In the genomic region with DNA sequence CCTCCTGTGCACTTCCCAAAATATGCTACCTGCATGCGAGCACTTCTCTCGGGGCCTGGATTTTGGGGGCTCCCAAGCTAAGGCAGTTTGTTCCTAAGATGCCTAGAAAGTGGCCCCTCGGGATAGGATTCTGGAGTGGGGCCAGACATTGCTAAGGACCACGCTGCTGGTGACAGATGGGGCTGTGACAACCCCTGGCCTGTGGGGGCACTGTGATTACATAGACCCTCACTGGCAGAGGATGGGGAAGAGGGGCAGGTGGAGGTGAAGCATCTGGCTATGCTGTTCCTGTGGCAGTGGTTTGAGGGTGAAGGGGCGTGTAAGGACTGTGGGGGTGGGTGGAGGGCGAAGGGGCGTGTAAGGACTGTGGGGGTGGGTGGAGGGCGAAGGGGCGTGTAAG, we compare ENCODE assay signal across 27 cellular contexts.
DNase-seq lines count a peak whose midpoint lies in the region; TF ChIP-seq lines count a peak whose summit lies in the region.
"Had no signal": no experiment of that assay in that cellular context is flagged by ENCODE, and none has a peak within 500 bp of the region (broad histone marks: within the 10 kb centered on the region; RNA-seq: fewer than 3 reads in every experiment).

No MANE protein-coding gene starts in this region.

- H2AK5ac ChIP-seq in mesenchymal stem cell (ENCODE audit: low read length, severe bottlenecking): no peak overlapping the region

- H3K27me3 ChIP-seq in GM06990 (replicated peaks; ENCODE audit: control insufficient read depth, insufficient read depth, low read length) (no peaks in the 10 kb centered on the region; the same call in 1 of the 2 replicates), Karpas-422 (ENCODE audit: low read length) (no peaks in the 10 kb centered on the region), fibroblast of lung (ENCODE audit: control insufficient read depth, insufficient read depth, low read length) (no peaks in the 10 kb centered on the region), mesenchymal stem cell (ENCODE audit: control insufficient read depth in 1 of 2, insufficient read depth in 1 of 2, low read length in 2 of 2) (peaks cover 43 to 61% of the 10 kb centered on the region in 2 experiments)
- H3K27me3 ChIP-seq: brain microvascular endothelial cell, ovary had no signal

- H3K4me1 ChIP-seq in Karpas-422 (ENCODE audit: low read length) (no peaks in the 10 kb centered on the region), fibroblast of lung (ENCODE audit: control insufficient read depth, extremely low read depth, insufficient read depth, low read length) (peaks cover 8% of the 10 kb centered on the region), mesenchymal stem cell (ENCODE audit: control insufficient read depth, insufficient read depth, low read depth, low read length) (peaks cover 17% of the 10 kb centered on the region)
- H3K4me1 ChIP-seq: transverse colon had no signal

- H3K9me3 ChIP-seq in Karpas-422 (ENCODE audit: low read length): no peaks in the 10 kb centered on the region
- no peaks in the 10 kb centered on the region for H3K9me3 ChIP-seq in fibroblast of lung (ENCODE audit: control insufficient read depth, insufficient read depth, low read depth, low read length)
- no peaks in the 10 kb centered on the region for H3K9me3 ChIP-seq in mesenchymal stem cell (ENCODE audit: control insufficient read depth, low read length)
- H3K9me3 ChIP-seq: ovary, transverse colon had no signal

- H3K14ac ChIP-seq in mesenchymal stem cell (ENCODE audit: low read length in 2 of 2): no peak overlapping the region

- TF ChIP-seq CTCF in GM06990 (IDR thresholded peaks at IDR 0.05; ENCODE audit: insufficient read depth, low read length, poor library complexity, severe bottlenecking): peak; percentile 22
- TF ChIP-seq CTCF in fibroblast of lung (conservative IDR thresholded peaks at IDR 0.05 in 1 of 2, IDR thresholded peaks at IDR 0.05 in 1 of 2; ENCODE audit: low read depth in 1 of 2, low read length in 2 of 2): no peak

- H3K23ac ChIP-seq in mesenchymal stem cell (ENCODE audit: low read length in 2 of 2): no peak overlapping the region

- H3K79me1 ChIP-seq in mesenchymal stem cell (replicated peaks; ENCODE audit: low read length, poor library complexity, severe bottlenecking): no peaks in the 10 kb centered on the region

- H4K8ac ChIP-seq in mesenchymal stem cell (ENCODE audit: low read length): no peak overlapping the region

- H3K9me2 ChIP-seq in Karpas-422 (replicated peaks; ENCODE audit: insufficient read depth, low read length): no peaks in the 10 kb centered on the region

- H2AFZ ChIP-seq in Karpas-422 (ENCODE audit: low read length) (no peak overlapping the region), fibroblast of lung (ENCODE audit: low read length) (no peak overlapping the region), mesenchymal stem cell (ENCODE audit: low read depth, low read length) (no peak overlapping the region)
- H2AFZ ChIP-seq: hepatocyte had no signal

- no peak overlapping the region for H2BK120ac ChIP-seq in mesenchymal stem cell (ENCODE audit: low read depth, low read length)

- WGBS in mesenchymal stem cell: 80% methylated on average over 7 of the region's 9 CpGs

- no peak overlapping the region for H3K4me2 ChIP-seq in Karpas-422 (ENCODE audit: low read depth, low read length, poor library complexity, severe bottlenecking)
- H3K4me2 ChIP-seq in fibroblast of lung (ENCODE audit: extremely low read depth, insufficient read depth, low read length): no peak overlapping the region
- no peak overlapping the region for H3K4me2 ChIP-seq in mesenchymal stem cell (ENCODE audit: low read length, poor library complexity, severe bottlenecking)
- H3K4me2 ChIP-seq: hepatocyte had no signal

- H3K4ac ChIP-seq in mesenchymal stem cell (ENCODE audit: low read depth in 1 of 2, low read length in 2 of 2): no peak overlapping the region

- H3K4me3 ChIP-seq in GM06990 (replicated peaks; ENCODE audit: low read depth, low read length): no peak overlapping the region
- H3K4me3 ChIP-seq in Karpas-422 (ENCODE audit: low read length): no peak overlapping the region
- no peak overlapping the region for H3K4me3 ChIP-seq in fibroblast of lung (replicated peaks in 1 of 4; ENCODE audit: control extremely low read depth in 1 of 4, insufficient read depth in 1 of 4, low read depth in 3 of 4, low read length in 4 of 4)
- no peak overlapping the region for H3K4me3 ChIP-seq in mesenchymal stem cell (ENCODE audit: insufficient read depth in 1 of 2, low read depth in 1 of 2, low read length in 2 of 2)
- H3K4me3 ChIP-seq: dorsolateral prefrontal cortex, hepatocyte, K562, ovary, transverse colon had no signal

- H3K27ac ChIP-seq in Karpas-422 (ENCODE audit: low read length): no peak overlapping the region
- peak overlapping the region; percentile 71 for H3K27ac ChIP-seq in fibroblast of lung (ENCODE audit: insufficient read depth, low read length)
- H3K27ac ChIP-seq in mesenchymal stem cell (ENCODE audit: low read length, poor library complexity, severe bottlenecking): no peak overlapping the region
- H3K27ac ChIP-seq: brain microvascular endothelial cell, hepatocyte, ovary, RWPE1, transverse colon had no signal

- no peak overlapping the region for H2BK12ac ChIP-seq in mesenchymal stem cell (ENCODE audit: low read length in 2 of 2)

- H3K79me2 ChIP-seq in Karpas-422 (ENCODE audit: low read length) (no peaks in the 10 kb centered on the region), fibroblast of lung (ENCODE audit: control insufficient read depth, insufficient read depth, low read length) (no peaks in the 10 kb centered on the region)
- H3K79me2 ChIP-seq: hepatocyte had no signal

- H3K9ac ChIP-seq in Karpas-422 (ENCODE audit: low read length) (no peak overlapping the region), fibroblast of lung (ENCODE audit: insufficient read depth, low read length) (peak overlapping the region; percentile 16), mesenchymal stem cell (ENCODE audit: low read length) (no peak overlapping the region)

- no peak overlapping the region for H2BK15ac ChIP-seq in mesenchymal stem cell (ENCODE audit: low read depth, poor library complexity, severe bottlenecking)

- no peak overlapping the region for H4K91ac ChIP-seq in mesenchymal stem cell (ENCODE audit: low read length)

- H4K20me1 ChIP-seq in Karpas-422 (ENCODE audit: insufficient read depth, low read depth, low read length) (no peaks in the 10 kb centered on the region), fibroblast of lung (ENCODE audit: control insufficient read depth, extremely low read depth, insufficient read depth, low read length) (no peaks in the 10 kb centered on the region)

- no peak for DNase-seq in GM06990 (ENCODE audit: extremely low read depth, insufficient read length)
- DNase-seq in Karpas-422: peak; percentile 52
- peak; percentile 81 for DNase-seq in NCI-H82 (lab: John Stamatoyannopoulos, UW)
- DNase-seq in fibroblast of lung (ENCODE audit: low read depth in 2 of 2): no peak
- DNase-seq in activated CD4-positive, CD25-positive, alpha-beta regulatory T cell treated with anti-CD3 and anti-CD28 coated beads, Interleukin-2, amount 50 U/mL, for 72 hours: no peak
- no peak for DNase-seq in amniotic stem cell (lab: John Stamatoyannopoulos, UW)
- DNase-seq in GM19238 (ENCODE audit: insufficient read length, low spot score): no peak
- no peak for DNase-seq in mesenchymal stem cell
- DNase-seq: activated CD8-positive, alpha-beta memory T cell treated with anti-CD3 and anti-CD28 coated beads, Interleukin-2, amount 50 U/mL, for 48 hours; activated CD8-positive, alpha-beta T cell treated with anti-CD3 and anti-CD28 coated beads for 36 hours; activated naive CD4-positive, alpha-beta T cell treated with anti-CD3 and anti-CD28 coated beads, Interleukin-2, amount 50 U/mL, for 16 hours; brain microvascular endothelial cell; CD8-positive, alpha-beta T cell; dorsolateral prefrontal cortex; GOT3; left cardiac atrium; NCI-H1105 treated with DMSO at 0.1 percent for 48 hours; NCI-H2029 treated with DMSO at 0.1 percent for 48 hours; NCI-H2227 treated with DMSO at 0.1 percent for 48 hours; ovary; stimulated activated CD4-positive, alpha-beta T cell treated with anti-CD3 and anti-CD28 coated beads, Interleukin-15, amount 100 ng/mL, for 24 hours; stimulated activated CD4-positive, alpha-beta T cell treated with anti-CD3 and anti-CD28 coated beads, Interleukin-4, amount 100 ng/mL, for 4 hours; T-helper 17 cell; transverse colon had no signal

- no peak overlapping the region for H2BK5ac ChIP-seq in mesenchymal stem cell (ENCODE audit: low read depth, low read length, poor library complexity, severe bottlenecking)

- no peaks in the 10 kb centered on the region for H3K36me3 ChIP-seq in GM06990 (ENCODE audit: control insufficient read depth, insufficient read depth, low read length)
- H3K36me3 ChIP-seq in Karpas-422 (ENCODE audit: insufficient read depth, low read length): no peaks in the 10 kb centered on the region
- H3K36me3 ChIP-seq in fibroblast of lung (ENCODE audit: control insufficient read depth, insufficient read depth, low read length): no peaks in the 10 kb centered on the region
- no peaks in the 10 kb centered on the region for H3K36me3 ChIP-seq in mesenchymal stem cell (ENCODE audit: control insufficient read depth in 1 of 2, insufficient read depth in 2 of 2, low read depth in 1 of 2, low read length in 2 of 2)
- H3K36me3 ChIP-seq: brain microvascular endothelial cell, ovary, transverse colon had no signal

- no peak overlapping the region for H3K18ac ChIP-seq in mesenchymal stem cell (ENCODE audit: low read depth in 1 of 2, low read length in 2 of 2)

Comparison
In these comparisons a context has a peak if more than half of its experiments do, and no peak if none do; other contexts are left out.
1. DNase-seq: peak in Karpas-422 (single experiment) and NCI-H82 (single experiment); none in GM06990 (single experiment), fibroblast of lung (0 of 2), activated CD4-positive, CD25-positive, alpha-beta regulatory T cell treated with anti-CD3 and anti-CD28 coated beads, Interleukin-2, amount 50 U/mL, for 72 hours (single experiment), amniotic stem cell (single experiment), GM19238 (single experiment) and mesenchymal stem cell (single experiment).